ENCODE assay signal across 22 cellular contexts in the genomic region with DNA sequence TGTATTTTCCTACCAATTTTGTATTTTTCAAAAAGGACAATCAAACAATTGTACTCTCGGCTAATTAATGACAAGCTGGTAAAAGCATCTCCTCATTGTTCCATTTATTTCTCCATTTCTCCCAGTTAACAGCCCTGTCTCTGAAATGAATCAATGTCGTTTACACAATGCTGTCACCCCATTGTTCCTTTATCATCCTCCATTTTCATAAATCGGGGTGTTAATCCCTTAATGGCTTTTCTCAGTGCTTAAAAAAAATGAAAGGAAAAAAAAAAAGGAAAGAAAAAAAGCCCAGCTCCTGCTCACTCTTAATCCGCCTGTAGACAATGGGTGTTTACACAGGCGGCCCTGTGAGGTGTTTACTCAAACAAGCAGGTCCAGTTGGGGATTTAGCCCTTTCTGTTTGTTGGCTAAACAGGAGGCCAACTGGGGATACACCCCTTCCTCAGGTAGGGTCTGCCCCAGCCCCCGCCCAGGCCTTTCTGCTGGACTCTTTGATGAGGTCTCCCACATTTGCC.
A peak's percentile ranks its signal among the peaks of the same experiment; 100 is the strongest.
DNase-seq lines count a peak whose midpoint lies in the region; ATAC-seq and TF ChIP-seq lines count a peak whose summit lies in the region.
"Had no signal": no experiment of that assay in that cellular context is flagged by ENCODE, and none has a peak within 500 bp of the region (broad histone marks: within the 10 kb centered on the region; RNA-seq: fewer than 3 reads in every experiment).

No MANE protein-coding gene starts in this region.

- H3K4me1 Mint-ChIP-seq in WTC11: peaks cover 34% of the 10 kb centered on the region
- H3K4me1 Mint-ChIP-seq: activated naive CD4-positive, alpha-beta T cell treated with anti-CD3 and anti-CD28 coated beads, Interleukin-2, amount 50 U/mL, for 24 hours; CD14-positive monocyte; mesothelial cell of epicardium; nephron had no signal

- H3K27ac ChIP-seq in right lobe of liver (no peak overlapping the region), heart right ventricle (no peak overlapping the region)
- H3K27ac ChIP-seq: esophagus squamous epithelium, transverse colon had no signal

- no peak overlapping the region for H3K27ac Mint-ChIP-seq in WTC11
- H3K27ac Mint-ChIP-seq: activated naive CD4-positive, alpha-beta T cell treated with anti-CD3 and anti-CD28 coated beads, Interleukin-2, amount 50 U/mL, for 24 hours; CD14-positive monocyte; mesothelial cell of epicardium; nephron had no signal

- POLR2A ChIA-PET in WTC11 (lab: Charles Lee): no interaction called here

- CTCF ChIA-PET in WTC11 (lab: Charles Lee): interaction anchor here (1.0 kb wide), 1 partner anchor 432 kb away, joined by 4 read pairs; no protein-coding TSS in a partner anchor

- H3K4me3 Mint-ChIP-seq in WTC11: no peak overlapping the region
- H3K4me3 Mint-ChIP-seq: activated naive CD4-positive, alpha-beta T cell treated with anti-CD3 and anti-CD28 coated beads, Interleukin-2, amount 50 U/mL, for 24 hours; CD14-positive monocyte; mesothelial cell of epicardium; nephron had no signal

- DNase-seq in COR-L47 (lab: John Stamatoyannopoulos, UW) (peak; percentile 56), NCI-H1092 treated with DMSO at 0.1 percent for 48 hours (lab: John Stamatoyannopoulos, UW) (peak; percentile 57), WTC11 (ENCODE audit: low spot score) (no peak), right lobe of liver (no peak), heart right ventricle (no peak)
- DNase-seq: effector CD8-positive, alpha-beta T cell; esophagus squamous epithelium; HCEC 1CT; NCI-H1436 treated with DMSO at 0.1 percent for 48 hours; NCI-H446 treated with DMSO at 0.1 percent for 48 hours; stimulated activated CD4-positive, alpha-beta T cell treated with anti-CD3 and anti-CD28 coated beads, Interleukin-4, amount 100 ng/mL, for 1 hour; stimulated activated naive CD8-positive, alpha-beta T cell treated with anti-CD3 and anti-CD28 coated beads, Interleukin-15, Interleukin-2, amounts not matched to agents 100 U/mL and 50 U/mL, for 24 hours; transverse colon had no signal

- intact Hi-C loops in right lobe of liver (cut with DNase I) (no loop called here), heart right ventricle (cut with DNase I) (no loop called here)

- H3K9me3 ChIP-seq in right lobe of liver (no peaks in the 10 kb centered on the region), heart right ventricle (no peaks in the 10 kb centered on the region)
- H3K9me3 ChIP-seq: esophagus squamous epithelium, transverse colon had no signal

- WGBS in right lobe of liver (ENCODE audit: insufficient coverage, low coverage, low lambda C conversion rate, missing lambda C conversion rate): 41% methylated on average over 6 of the region's 6 CpGs
- 38% methylated on average over 6 of the region's 6 CpGs for WGBS in heart right ventricle, 2 donors

- H3K36me3 ChIP-seq in right lobe of liver: no peaks in the 10 kb centered on the region
- H3K36me3 ChIP-seq in heart right ventricle: no peaks in the 10 kb centered on the region
- H3K36me3 ChIP-seq: esophagus squamous epithelium, transverse colon had no signal

- H3K27me3 ChIP-seq in right lobe of liver (no peaks in the 10 kb centered on the region), heart right ventricle (peaks cover 0 to 19% (median 0%) of the 10 kb centered on the region in 7 donors)

- H3K4me3 ChIP-seq in right lobe of liver (no peak overlapping the region), heart right ventricle (no peak overlapping the region)
- H3K4me3 ChIP-seq: esophagus squamous epithelium, transverse colon had no signal

- H3K36me3 Mint-ChIP-seq in WTC11: peaks cover 6% of the 10 kb centered on the region
- H3K36me3 Mint-ChIP-seq: activated naive CD4-positive, alpha-beta T cell treated with anti-CD3 and anti-CD28 coated beads, Interleukin-2, amount 50 U/mL, for 24 hours; CD14-positive monocyte; mesothelial cell of epicardium had no signal

- H3K4me1 ChIP-seq in right lobe of liver: peaks cover 0 to 24% (median 5%) of the 10 kb centered on the region in 4 donors
- H3K4me1 ChIP-seq in heart right ventricle: no peaks in the 10 kb centered on the region
- H3K4me1 ChIP-seq: esophagus squamous epithelium, transverse colon had no signal

- TF ChIP-seq POLR2A in right lobe of liver (IDR thresholded peaks at IDR 0.05): no peak

- TF ChIP-seq CTCF in WTC11 (IDR thresholded peaks at IDR 0.05) (no peak), right lobe of liver (IDR thresholded peaks at IDR 0.05) (no peak), heart right ventricle (IDR thresholded peaks at IDR 0.05) (no peak)

- H3K9me3 Mint-ChIP-seq in WTC11: peaks cover 8% of the 10 kb centered on the region
- H3K9me3 Mint-ChIP-seq: activated naive CD4-positive, alpha-beta T cell treated with anti-CD3 and anti-CD28 coated beads, Interleukin-2, amount 50 U/mL, for 24 hours had no signal

- peak; percentile 53 for ATAC-seq in WTC11
- peak; percentile 8 to 50 (median 30) for ATAC-seq in right lobe of liver
- no peak for ATAC-seq in HG03045 (IDR thresholded peaks at IDR 0.05; ENCODE audit: unreplicated experiment)
- ATAC-seq in HG03520 (IDR thresholded peaks at IDR 0.05; ENCODE audit: unreplicated experiment): no peak
- no peak for ATAC-seq in GM19397 (IDR thresholded peaks at IDR 0.05; ENCODE audit: unreplicated experiment)
- ATAC-seq in heart right ventricle: no peak
- ATAC-seq: activated CD4-positive, CD25-positive, alpha-beta regulatory T cell treated with anti-CD3 and anti-CD28 coated beads, Interleukin-2, amount 50 U/mL, for 24 hours; Right ventricle myocardium inferior; stimulated activated naive CD8-positive, alpha-beta T cell treated with anti-CD3 and anti-CD28 coated beads, Interleukin-15, Interleukin-2, amounts not matched to agents 100 U/mL and 50 U/mL, for 24 hours had no signal

- H3K27me3 Mint-ChIP-seq in WTC11 (ENCODE audit: low read depth): peaks cover 14% of the 10 kb centered on the region
- H3K27me3 Mint-ChIP-seq: activated naive CD4-positive, alpha-beta T cell treated with anti-CD3 and anti-CD28 coated beads, Interleukin-2, amount 50 U/mL, for 24 hours had no signal

TF ChIP-seq in WTC11, 78 proteins besides CTCF, POLR2A, EP300 and RAD21:
- TF ChIP-seq, protein P1, sequence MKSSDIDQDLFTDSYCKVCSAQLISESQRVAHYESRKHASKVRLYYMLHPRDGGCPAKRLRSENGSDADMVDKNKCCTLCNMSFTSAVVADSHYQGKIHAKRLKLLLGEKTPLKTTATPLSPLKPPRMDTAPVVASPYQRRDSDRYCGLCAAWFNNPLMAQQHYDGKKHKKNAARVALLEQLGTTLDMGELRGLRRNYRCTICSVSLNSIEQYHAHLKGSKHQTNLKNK (CRISPR knock-in tag; IDR thresholded peaks at IDR 0.05): peak; percentile 55; the same call in 1 of the 2 replicates
- TF ChIP-seq HMGA2 (CRISPR knock-in tag; IDR thresholded peaks at IDR 0.05): no peak
TF ChIP-seq in WTC11: peak in this region for 1.

Comparison
In these comparisons a context has a peak if more than half of its experiments do, and no peak if none do; other contexts are left out.
1. DNase-seq: peak in COR-L47 (single experiment) and NCI-H1092 treated with DMSO at 0.1 percent for 48 hours (single experiment); none in WTC11 (single experiment), right lobe of liver (0 of 3) and heart right ventricle (0 of 2).
2. ATAC-seq: peak in WTC11 (single experiment) and right lobe of liver (4 of 4); none in HG03045 (single experiment), HG03520 (single experiment), GM19397 (single experiment) and heart right ventricle (0 of 8).